In the genomic region with DNA sequence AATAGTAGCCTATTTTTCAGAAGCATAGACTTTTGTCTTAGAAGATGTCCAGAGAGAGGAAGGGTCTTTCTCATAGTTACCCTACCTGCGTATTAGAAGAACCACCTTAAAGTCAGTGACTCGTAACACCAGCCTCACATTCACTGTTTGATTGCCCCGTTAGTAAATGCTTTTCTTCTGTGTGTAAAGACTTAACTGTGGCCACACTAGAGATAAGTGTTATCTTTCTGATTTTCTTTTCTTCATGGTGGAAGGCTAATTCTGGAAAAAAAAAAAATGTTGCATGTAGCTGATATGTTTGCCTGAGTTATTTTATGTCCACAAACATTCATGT, we compare ENCODE assay signal across 14 cellular contexts.
A peak's percentile ranks its signal among the peaks of the same experiment; 100 is the strongest.
DNase-seq lines count a peak whose midpoint lies in the region; ATAC-seq and TF ChIP-seq lines count a peak whose summit lies in the region.
"Had no signal": no experiment of that assay in that cellular context is flagged by ENCODE, and none has a peak within 500 bp of the region (broad histone marks: within the 10 kb centered on the region; RNA-seq: fewer than 3 reads in every experiment).

No MANE protein-coding gene starts in this region.

- CTCF ChIA-PET in CD8-positive, alpha-beta T cell (lab: Charles Lee): interaction anchor here (1.6 kb wide), 1 partner anchor 85 kb away, joined by 3 read pairs; no protein-coding TSS in a partner anchor

- intact Hi-C loops in CD8-positive, alpha-beta T cell (cut with DNase I, micrococcal nuclease): no loop called here
- intact Hi-C loops in tibial artery (cut with DNase I; ENCODE audit: low total_unique reads): no loop called here

- H3K36me3 Mint-ChIP-seq in CD8-positive, alpha-beta T cell: peaks cover 69% of the 10 kb centered on the region
- peaks cover 29% of the 10 kb centered on the region for H3K36me3 Mint-ChIP-seq in progenitor cell of endocrine pancreas (ENCODE audit: insufficient read depth)
- H3K36me3 Mint-ChIP-seq in stimulated activated naive B cell treated with anti-CD40 and anti-IgM and Interleukin-4, amounts not matched to agents 10 μg/mL and 1 μg/mL and 100 μg/mL, for 72 hours: peaks cover 44 to 60% of the 10 kb centered on the region in 2 donors

- POLR2A ChIA-PET in CD8-positive, alpha-beta T cell (lab: Charles Lee): interaction anchor here (1.2 kb wide), 1 partner anchor 76 kb away, joined by 4 read pairs; no protein-coding TSS in a partner anchor

- no peaks in the 10 kb centered on the region for H3K36me3 ChIP-seq in CD8-positive, alpha-beta T cell (ENCODE audit: insufficient read depth, low read length)
- H3K36me3 ChIP-seq in tibial artery: peaks cover 0 to 24% (median 23%) of the 10 kb centered on the region in 3 donors

- H3K27me3 ChIP-seq in CD8-positive, alpha-beta T cell (ENCODE audit: insufficient read depth, low read length): no peaks in the 10 kb centered on the region
- no peaks in the 10 kb centered on the region for H3K27me3 ChIP-seq in tibial artery

- DNase-seq in CD8-positive, alpha-beta T cell: no peak
- DNase-seq in OCI-M1 (lab: John Stamatoyannopoulos, UW): peak; percentile 32
- no peak for DNase-seq in tibial artery
- DNase-seq in NCI-H526 treated with DMSO at 0.1 percent for 48 hours (lab: John Stamatoyannopoulos, UW): no peak
- DNase-seq in progenitor cell of endocrine pancreas (ENCODE audit: low spot score, unreplicated experiment): no peak
- DNase-seq in stimulated activated naive B cell treated with anti-CD40 and anti-IgM and Interleukin-4, amounts not matched to agents 10 μg/mL and 1 μg/mL and 100 μg/mL, for 72 hours: no peak
- DNase-seq: activated effector memory CD4-positive, alpha-beta T cell treated with Interleukin-2 at 50 U/mL for 16 hours; EL; NCI-H187; PC-9 had no signal

- peak overlapping the region; percentile 73 for H3K4me3 Mint-ChIP-seq in CD8-positive, alpha-beta T cell
- no peak overlapping the region for H3K4me3 Mint-ChIP-seq in progenitor cell of endocrine pancreas (ENCODE audit: low read depth)
- H3K4me3 Mint-ChIP-seq in stimulated activated naive B cell treated with anti-CD40 and anti-IgM and Interleukin-4, amounts not matched to agents 10 μg/mL and 1 μg/mL and 100 μg/mL, for 72 hours: no peak overlapping the region
- H3K4me3 Mint-ChIP-seq: stimulated activated memory B cell treated with anti-CD40 and anti-IgM and Interleukin-4, amounts not matched to agents 10 μg/mL and 1 μg/mL and 100 μg/mL, for 72 hours had no signal

- peaks cover 39% of the 10 kb centered on the region for H3K4me1 ChIP-seq in CD8-positive, alpha-beta T cell (ENCODE audit: insufficient read depth, low read length)
- no peaks in the 10 kb centered on the region for H3K4me1 ChIP-seq in tibial artery
- H3K4me1 ChIP-seq: parathyroid adenoma had no signal

- no peak overlapping the region for H3K27ac ChIP-seq in CD8-positive, alpha-beta T cell (ENCODE audit: low read depth, low read length)
- H3K27ac ChIP-seq in tibial artery: no peak overlapping the region
- H3K27ac ChIP-seq: parathyroid adenoma, PC-9 had no signal

- no peak for TF ChIP-seq CTCF in CD8-positive, alpha-beta T cell (IDR thresholded peaks at IDR 0.05)
- no peak for TF ChIP-seq CTCF in tibial artery (IDR thresholded peaks at IDR 0.05)
- TF ChIP-seq CTCF in progenitor cell of endocrine pancreas (IDR thresholded peaks at IDR 0.05; ENCODE audit: unreplicated experiment): no peak

- H3K4me3 ChIP-seq in CD8-positive, alpha-beta T cell (ENCODE audit: low read depth, low read length): peak overlapping the region; percentile 13
- H3K4me3 ChIP-seq in tibial artery: no peak overlapping the region
- H3K4me3 ChIP-seq: PC-9 had no signal

- peak overlapping the region; percentile 82 for H3K27ac Mint-ChIP-seq in CD8-positive, alpha-beta T cell
- H3K27ac Mint-ChIP-seq in progenitor cell of endocrine pancreas: no peak overlapping the region
- no peak overlapping the region for H3K27ac Mint-ChIP-seq in stimulated activated naive B cell treated with anti-CD40 and anti-IgM and Interleukin-4, amounts not matched to agents 10 μg/mL and 1 μg/mL and 100 μg/mL, for 72 hours
- H3K27ac Mint-ChIP-seq: stimulated activated memory B cell treated with anti-CD40 and anti-IgM and Interleukin-4, amounts not matched to agents 10 μg/mL and 1 μg/mL and 100 μg/mL, for 72 hours had no signal

- H3K27me3 Mint-ChIP-seq in CD8-positive, alpha-beta T cell (ENCODE audit: low read depth): no peaks in the 10 kb centered on the region
- H3K27me3 Mint-ChIP-seq in progenitor cell of endocrine pancreas: peaks cover 40% of the 10 kb centered on the region
- H3K27me3 Mint-ChIP-seq in stimulated activated naive B cell treated with anti-CD40 and anti-IgM and Interleukin-4, amounts not matched to agents 10 μg/mL and 1 μg/mL and 100 μg/mL, for 72 hours: no peaks in the 10 kb centered on the region
- H3K27me3 Mint-ChIP-seq: stimulated activated memory B cell treated with anti-CD40 and anti-IgM and Interleukin-4, amounts not matched to agents 10 μg/mL and 1 μg/mL and 100 μg/mL, for 72 hours had no signal

- no peaks in the 10 kb centered on the region for H3K9me3 ChIP-seq in CD8-positive, alpha-beta T cell (ENCODE audit: low read length)
- no peaks in the 10 kb centered on the region for H3K9me3 ChIP-seq in tibial artery

- peaks cover 62% of the 10 kb centered on the region for H3K4me1 Mint-ChIP-seq in CD8-positive, alpha-beta T cell (ENCODE audit: low read depth)
- peaks cover 16% of the 10 kb centered on the region for H3K4me1 Mint-ChIP-seq in progenitor cell of endocrine pancreas (ENCODE audit: low read depth)
- H3K4me1 Mint-ChIP-seq in stimulated activated naive B cell treated with anti-CD40 and anti-IgM and Interleukin-4, amounts not matched to agents 10 μg/mL and 1 μg/mL and 100 μg/mL, for 72 hours: peaks cover 4 to 5% of the 10 kb centered on the region in 2 donors
- H3K4me1 Mint-ChIP-seq: stimulated activated memory B cell treated with anti-CD40 and anti-IgM and Interleukin-4, amounts not matched to agents 10 μg/mL and 1 μg/mL and 100 μg/mL, for 72 hours had no signal

- ATAC-seq in CD8-positive, alpha-beta T cell: peak; percentile 15
- ATAC-seq in GM19025 (IDR thresholded peaks at IDR 0.05; ENCODE audit: low read depth, unreplicated experiment) (peak; percentile 32), HG02798 (IDR thresholded peaks at IDR 0.05; ENCODE audit: poor library complexity, unreplicated experiment) (peak; percentile 36)
- no peak for ATAC-seq in stimulated activated naive B cell treated with anti-CD40 and anti-IgM and Interleukin-4, amounts not matched to agents 10 μg/mL and 1 μg/mL and 100 μg/mL, for 72 hours (replicated peaks)
- ATAC-seq: stimulated activated memory B cell treated with anti-CD40 and anti-IgM and Interleukin-4, amounts not matched to agents 10 μg/mL and 1 μg/mL and 100 μg/mL, for 72 hours had no signal

- no peaks in the 10 kb centered on the region for H3K9me3 Mint-ChIP-seq in CD8-positive, alpha-beta T cell
- no peaks in the 10 kb centered on the region for H3K9me3 Mint-ChIP-seq in progenitor cell of endocrine pancreas (ENCODE audit: low read depth)
- peaks cover 0 to 2% of the 10 kb centered on the region in 2 donors for H3K9me3 Mint-ChIP-seq in stimulated activated naive B cell treated with anti-CD40 and anti-IgM and Interleukin-4, amounts not matched to agents 10 μg/mL and 1 μg/mL and 100 μg/mL, for 72 hours

Comparison
In these comparisons a context has a peak if more than half of its experiments do, and no peak if none do; other contexts are left out.
1. ATAC-seq: peak in CD8-positive, alpha-beta T cell (single experiment), GM19025 (single experiment) and HG02798 (single experiment); none in stimulated activated naive B cell treated with anti-CD40 and anti-IgM and Interleukin-4, amounts not matched to agents 10 μg/mL and 1 μg/mL and 100 μg/mL, for 72 hours (0 of 2).